In genomic region chr20:3311623-3312022, GRCh38 we compare ENCODE assay signal across 21 cellular contexts.
"Had no signal": no experiment of that assay in that cellular context is flagged by ENCODE, and none has a peak within 500 bp of the region (broad histone marks: within the 10 kb centered on the region; RNA-seq: fewer than 3 reads in every experiment).

No MANE protein-coding gene starts in this region.

- H3K27me3 ChIP-seq: heart left ventricle, sigmoid colon, transverse colon, vagina had no signal

- H3K4me3 ChIP-seq: heart left ventricle, sigmoid colon, transverse colon, vagina had no signal

- H2AFZ ChIP-seq: parathyroid adenoma had no signal

- H3K9me3 ChIP-seq: heart left ventricle, sigmoid colon, transverse colon, vagina had no signal

- ATAC-seq: activated CD8-positive, alpha-beta memory T cell treated with anti-CD3 and anti-CD28 coated beads, Interleukin-2, amount 10 ng/mL, durations not matched to agents 7 days and 5 days; effector memory CD8-positive, alpha-beta T cell; natural killer cell treated with Interleukin-12 subunit alpha and Interleukin-12 subunit beta and Interleukin-15 and Interleukin-18, amount 100 ng/mL, for 72 hours had no signal

- DNase-seq: activated B cell treated with CpG ODN at 0.5 μM for 24 hours; activated CD4-positive, alpha-beta memory T cell treated with anti-CD3 and anti-CD28 coated beads, Interleukin-2, amount 10 ng/mL, durations not matched to agents 7 days and 5 days; activated CD4-positive, alpha-beta T cell treated with anti-CD3 and anti-CD28 coated beads for 48 hours; activated CD8-positive, alpha-beta memory T cell treated with anti-CD3 and anti-CD28 coated beads, Interleukin-2, amount 10 ng/mL, durations not matched to agents 7 days and 5 days; activated naive CD4-positive, alpha-beta T cell; activated naive CD8-positive, alpha-beta T cell treated with anti-CD3 and anti-CD28 coated beads for 36 hours; amniotic stem cell; effector memory CD8-positive, alpha-beta T cell; foreskin melanocyte; kidney glomerular epithelial cell; mesendoderm; sigmoid colon; stimulated activated CD4-positive, alpha-beta T cell treated with anti-CD3 and anti-CD28 coated beads, Interleukin-1b, Interleukin-23, amount 100 ng/mL, for 48 hours; stimulated activated naive CD4-positive, alpha-beta T cell treated with Interleukin-2 at 50 U/mL for 16 hours; substantia nigra; T-helper 2 cell; transverse colon had no signal

- H3K27ac ChIP-seq: parathyroid adenoma, transverse colon had no signal

- H3K36me3 ChIP-seq: transverse colon had no signal

- H3K4me1 ChIP-seq: transverse colon had no signal

- H3K9ac ChIP-seq: parathyroid adenoma had no signal

- H3K79me2 ChIP-seq: parathyroid adenoma had no signal
